In the genomic region with DNA sequence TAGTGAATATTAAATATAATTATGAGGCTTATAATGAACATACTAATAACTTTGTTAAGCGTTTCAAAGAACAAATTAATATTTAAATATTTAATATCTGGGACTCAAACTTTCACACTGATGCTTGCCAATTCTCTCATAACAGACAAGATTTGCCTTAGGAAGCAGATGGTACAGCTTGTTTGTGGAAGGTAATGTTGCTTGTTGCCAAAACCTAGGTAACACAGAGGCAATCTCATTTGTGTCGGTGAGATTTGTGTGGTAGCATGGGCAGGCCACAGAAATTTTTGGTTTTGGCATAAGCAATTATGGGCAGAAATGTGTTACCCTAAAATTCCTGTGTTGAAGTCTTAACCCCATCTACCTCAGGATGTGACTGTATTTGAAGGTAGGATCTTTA, we compare ENCODE assay signal across 24 cellular contexts.
"Had no signal": no experiment of that assay in that cellular context is flagged by ENCODE, and none has a peak within 500 bp of the region (broad histone marks: within the 10 kb centered on the region; RNA-seq: fewer than 3 reads in every experiment).

No MANE protein-coding gene starts in this region.

- H3K4me1 ChIP-seq: left ventricle myocardium inferior, right atrium auricular region, right lobe of liver, tibial nerve, uterus had no signal

- H3K4me1 Mint-ChIP-seq: mesothelial cell of epicardium had no signal

- ATAC-seq: naive thymus-derived CD4-positive, alpha-beta T cell; natural killer cell treated with Interleukin-12 subunit alpha and Interleukin-12 subunit beta and Interleukin-15 and Interleukin-18, amount 100 ng/mL, for 72 hours; right lobe of liver; stimulated activated memory B cell treated with anti-CD40 and anti-IgM and Interleukin-4, amounts not matched to agents 10 μg/mL and 1 μg/mL and 100 μg/mL, for 72 hours; stimulated activated naive CD8-positive, alpha-beta T cell treated with anti-CD3 and anti-CD28 coated beads, Interleukin-15, amount 100 ng/mL, for 72 hours had no signal

- H3K4me2 ChIP-seq: smooth muscle cell had no signal

- H3K27ac ChIP-seq: left ventricle myocardium inferior, ovary, right atrium auricular region, right lobe of liver, tibial nerve, uterus had no signal

- H3K27me3 ChIP-seq: ovary, right atrium auricular region, right lobe of liver, tibial nerve, uterus had no signal

- H3K4me3 ChIP-seq: left ventricle myocardium inferior, lung, ovary, right atrium auricular region, right lobe of liver, smooth muscle cell, tibial nerve, uterus had no signal

- FAIRE-seq: islet of Langerhans had no signal

- H3K36me3 ChIP-seq: left ventricle myocardium inferior, ovary, right atrium auricular region, right lobe of liver, tibial nerve, uterus had no signal

- H3K9me3 Mint-ChIP-seq: immature natural killer cell; natural killer cell treated with Interleukin-12 subunit alpha and Interleukin-12 subunit beta and Interleukin-15 and Interleukin-18, amount 100 ng/mL, for 72 hours; stimulated activated memory B cell treated with anti-CD40 and anti-IgM and Interleukin-4, amounts not matched to agents 10 μg/mL and 1 μg/mL and 100 μg/mL, for 72 hours; stimulated activated naive CD8-positive, alpha-beta T cell treated with anti-CD3 and anti-CD28 coated beads, Interleukin-15, amount 100 ng/mL, for 72 hours; type B pancreatic cell had no signal

- DNase-seq: hypothalamus; immature natural killer cell; left ventricle myocardium inferior; naive thymus-derived CD4-positive, alpha-beta T cell; ovary; right lobe of liver; stimulated activated CD4-positive, alpha-beta T cell treated with anti-CD3 and anti-CD28 coated beads, Interleukin-1b, Interleukin-23, amount 100 ng/mL, for 48 hours; stimulated activated CD4-positive, alpha-beta T cell treated with anti-CD3 and anti-CD28 coated beads, Interleukin-2, amount 100 ng/mL, for 48 hours; stimulated activated CD4-positive, alpha-beta T cell treated with anti-CD3 and anti-CD28 coated beads, Interleukin-4, amount 100 ng/mL, for 4 hours; stimulated activated CD8-positive, alpha-beta memory T cell treated with anti-CD3 and anti-CD28 coated beads, Interleukin-4, amount 100 ng/mL, for 48 hours; stimulated activated naive CD4-positive, alpha-beta T cell treated with Interleukin-2 at 50 U/mL for 16 hours; stimulated activated naive CD8-positive, alpha-beta T cell treated with anti-CD3 and anti-CD28 coated beads, Interleukin-15, amount 100 ng/mL, for 72 hours; substantia nigra; uterus had no signal

- H3K27me3 Mint-ChIP-seq: naive thymus-derived CD4-positive, alpha-beta T cell; progenitor cell of endocrine pancreas; stimulated activated memory B cell treated with anti-CD40 and anti-IgM and Interleukin-4, amounts not matched to agents 10 μg/mL and 1 μg/mL and 100 μg/mL, for 72 hours; stimulated activated naive CD8-positive, alpha-beta T cell treated with anti-CD3 and anti-CD28 coated beads, Interleukin-15, amount 100 ng/mL, for 72 hours; type B pancreatic cell had no signal

- H3K36me3 Mint-ChIP-seq: immature natural killer cell; mesothelial cell of epicardium; stimulated activated memory B cell treated with anti-CD40 and anti-IgM and Interleukin-4, amounts not matched to agents 10 μg/mL and 1 μg/mL and 100 μg/mL, for 72 hours; type B pancreatic cell had no signal

- H3K9me3 ChIP-seq: left ventricle myocardium inferior, ovary, right atrium auricular region, right lobe of liver, tibial nerve, uterus had no signal

- H3K4me3 Mint-ChIP-seq: immature natural killer cell; mesothelial cell of epicardium; naive thymus-derived CD4-positive, alpha-beta T cell; natural killer cell treated with Interleukin-12 subunit alpha and Interleukin-12 subunit beta and Interleukin-15 and Interleukin-18, amount 100 ng/mL, for 72 hours; stimulated activated memory B cell treated with anti-CD40 and anti-IgM and Interleukin-4, amounts not matched to agents 10 μg/mL and 1 μg/mL and 100 μg/mL, for 72 hours; stimulated activated naive CD8-positive, alpha-beta T cell treated with anti-CD3 and anti-CD28 coated beads, Interleukin-15, amount 100 ng/mL, for 72 hours; type B pancreatic cell had no signal

- H3K27ac Mint-ChIP-seq: immature natural killer cell; mesothelial cell of epicardium; natural killer cell treated with Interleukin-12 subunit alpha and Interleukin-12 subunit beta and Interleukin-15 and Interleukin-18, amount 100 ng/mL, for 72 hours; progenitor cell of endocrine pancreas; stimulated activated memory B cell treated with anti-CD40 and anti-IgM and Interleukin-4, amounts not matched to agents 10 μg/mL and 1 μg/mL and 100 μg/mL, for 72 hours; stimulated activated naive CD8-positive, alpha-beta T cell treated with anti-CD3 and anti-CD28 coated beads, Interleukin-15, amount 100 ng/mL, for 72 hours; type B pancreatic cell had no signal
